1 cellular context compared by ENCODE assay signal in the genomic region with DNA sequence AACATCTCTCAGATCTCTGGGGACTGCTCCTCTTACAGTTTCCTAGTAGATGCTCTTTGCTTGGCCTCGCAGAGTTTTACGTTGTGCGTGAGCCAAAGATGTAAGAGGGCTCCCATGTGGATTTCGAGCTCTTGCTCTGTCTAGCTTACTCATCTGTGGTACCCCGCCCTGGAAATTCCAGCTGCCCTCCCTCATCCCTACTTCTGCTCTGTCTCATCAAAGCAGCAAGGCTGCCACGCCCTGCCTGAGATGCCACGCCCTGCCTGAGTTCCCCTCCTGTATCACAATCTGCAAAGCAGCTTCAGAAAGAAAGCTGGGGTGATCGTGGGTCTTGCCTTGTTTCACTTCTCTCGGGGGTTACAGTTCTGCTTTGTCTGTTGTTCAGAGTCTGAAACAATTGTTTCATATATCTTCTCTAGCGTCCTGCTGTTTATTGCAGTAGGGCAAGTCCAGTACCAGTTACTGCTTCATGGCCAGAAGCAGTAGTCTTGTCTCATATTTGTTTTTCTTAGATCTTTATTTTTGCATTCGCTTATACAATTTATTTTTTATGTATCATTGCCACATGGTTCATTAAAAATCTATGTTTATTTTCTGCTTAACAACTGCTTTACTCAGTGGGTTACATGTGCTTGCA.
TF ChIP-seq lines count a peak whose summit lies in the region.

No MANE protein-coding gene starts in this region.

TF ChIP-seq in HepG2, 621 proteins besides CTCF, POLR2A, EP300 and RAD21 (continued from another document):
- TF ChIP-seq, protein P1, sequence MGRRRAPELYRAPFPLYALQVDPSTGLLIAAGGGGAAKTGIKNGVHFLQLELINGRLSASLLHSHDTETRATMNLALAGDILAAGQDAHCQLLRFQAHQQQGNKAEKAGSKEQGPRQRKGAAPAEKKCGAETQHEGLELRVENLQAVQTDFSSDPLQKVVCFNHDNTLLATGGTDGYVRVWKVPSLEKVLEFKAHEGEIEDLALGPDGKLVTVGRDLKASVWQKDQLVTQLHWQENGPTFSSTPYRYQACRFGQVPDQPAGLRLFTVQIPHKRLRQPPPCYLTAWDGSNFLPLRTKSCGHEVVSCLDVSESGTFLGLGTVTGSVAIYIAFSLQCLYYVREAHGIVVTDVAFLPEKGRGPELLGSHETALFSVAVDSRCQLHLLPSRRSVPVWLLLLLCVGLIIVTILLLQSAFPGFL (CRISPR knock-in tag; IDR thresholded peaks at IDR 0.05): no peak
- TF ChIP-seq, protein P2, sequence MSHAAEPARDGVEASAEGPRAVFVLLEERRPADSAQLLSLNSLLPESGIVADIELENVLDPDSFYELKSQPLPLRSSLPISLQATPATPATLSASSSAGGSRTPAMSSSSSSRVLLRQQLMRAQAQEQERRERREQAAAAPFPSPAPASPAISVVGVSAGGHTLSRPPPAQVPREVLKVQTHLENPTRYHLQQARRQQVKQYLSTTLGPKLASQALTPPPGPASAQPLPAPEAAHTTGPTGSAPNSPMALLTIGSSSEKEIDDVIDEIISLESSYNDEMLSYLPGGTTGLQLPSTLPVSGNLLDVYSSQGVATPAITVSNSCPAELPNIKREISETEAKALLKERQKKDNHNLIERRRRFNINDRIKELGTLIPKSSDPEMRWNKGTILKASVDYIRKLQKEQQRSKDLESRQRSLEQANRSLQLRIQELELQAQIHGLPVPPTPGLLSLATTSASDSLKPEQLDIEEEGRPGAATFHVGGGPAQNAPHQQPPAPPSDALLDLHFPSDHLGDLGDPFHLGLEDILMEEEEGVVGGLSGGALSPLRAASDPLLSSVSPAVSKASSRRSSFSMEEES (CRISPR knock-in tag; IDR thresholded peaks at IDR 0.05): no peak
- TF ChIP-seq ZNF232 (CRISPR knock-in tag; IDR thresholded peaks at IDR 0.05; ENCODE audit: borderline replicate concordance) (no peak), TP53 (CRISPR knock-in tag; conservative IDR thresholded peaks at IDR 0.05) (no peak), IKZF1 (IDR thresholded peaks at IDR 0.05) (no peak), FOXC1 (CRISPR knock-in tag; IDR thresholded peaks at IDR 0.05; ENCODE audit: borderline replicate concordance) (no peak), KAT8 (CRISPR knock-in tag; IDR thresholded peaks at IDR 0.05) (no peak), ARNT (IDR thresholded peaks at IDR 0.05) (no peak), ZNF775 (CRISPR knock-in tag; IDR thresholded peaks at IDR 0.05; ENCODE audit: borderline replicate concordance) (no peak)
